31 cellular contexts compared by ENCODE assay signal in the genomic region with DNA sequence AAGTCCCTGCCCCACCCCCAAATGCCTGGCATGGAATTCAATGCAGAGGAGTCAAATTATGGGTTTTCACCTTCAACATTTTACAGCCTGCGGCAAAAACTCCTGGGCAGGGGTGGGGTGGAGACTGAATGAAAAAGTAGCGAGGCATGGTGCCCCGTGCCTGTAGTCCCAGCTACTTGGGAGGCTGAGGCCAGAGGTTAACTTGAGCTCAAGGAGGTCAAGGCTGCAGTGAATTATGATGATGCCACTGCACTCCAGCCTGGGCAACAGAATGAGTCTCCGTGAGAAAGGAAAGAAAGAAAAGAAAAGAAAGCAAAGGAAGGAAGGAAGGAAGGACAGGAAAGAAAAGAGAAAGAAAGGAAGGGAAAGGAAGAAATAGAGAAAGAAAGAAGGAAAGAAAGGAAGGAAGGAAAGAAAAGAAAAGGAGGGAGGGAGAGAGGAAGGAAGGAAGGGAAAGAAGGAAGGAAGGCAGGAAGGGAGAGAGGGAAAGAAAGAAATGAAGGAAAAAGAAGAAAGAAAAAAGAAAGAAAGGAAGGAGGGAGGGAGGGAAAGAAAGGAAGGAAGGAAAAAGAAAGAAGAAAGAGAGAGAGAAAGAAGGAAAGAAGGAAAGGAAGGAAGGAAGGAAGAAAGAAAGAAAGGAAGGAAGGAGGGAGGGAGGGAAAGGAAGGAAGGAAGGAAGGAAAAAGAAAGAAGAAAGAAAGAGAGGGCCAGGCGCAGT. TPM values are rescaled to one million over a fixed set of nuclear protein-coding genes. Genes with fewer than 3 reads are reported as not detected.
"Had no signal": no experiment of that assay in that cellular context is flagged by ENCODE, and none has a peak within 500 bp of the region (broad histone marks: within the 10 kb centered on the region; RNA-seq: fewer than 3 reads in every experiment).

No MANE protein-coding gene starts in this region.

- ATAC-seq: activated CD4-positive, alpha-beta T cell treated with anti-CD3 and anti-CD28 coated beads for 36 hours; activated T-helper 17 cell treated with anti-CD3 and anti-CD28 coated beads, Interleukin-2, amount 50 U/mL, for 72 hours; Panc1 had no signal

- H3K36me3 Mint-ChIP-seq: activated naive CD8-positive, alpha-beta T cell had no signal

- H3K9me3 Mint-ChIP-seq: activated CD4-positive, alpha-beta memory T cell treated with anti-CD3 and anti-CD28 coated beads, Interleukin-2, amount 10 ng/mL, durations not matched to agents 7 days and 5 days; activated naive CD4-positive, alpha-beta T cell treated with anti-CD3 and anti-CD28 coated beads for 36 hours had no signal

- H3K4me3 Mint-ChIP-seq: activated CD4-positive, alpha-beta memory T cell treated with anti-CD3 and anti-CD28 coated beads, Interleukin-2, amount 10 ng/mL, durations not matched to agents 7 days and 5 days; activated CD4-positive, alpha-beta T cell treated with anti-CD3 and anti-CD28 coated beads for 36 hours; activated naive CD4-positive, alpha-beta T cell treated with anti-CD3 and anti-CD28 coated beads for 36 hours; activated naive CD8-positive, alpha-beta T cell; activated T-helper 17 cell treated with anti-CD3 and anti-CD28 coated beads, Interleukin-2, amount 50 U/mL, for 72 hours had no signal

- DNase-seq: activated CD4-positive, alpha-beta memory T cell treated with anti-CD3 and anti-CD28 coated beads, Interleukin-2, amount 10 ng/mL, durations not matched to agents 7 days and 5 days; activated CD4-positive, alpha-beta T cell treated with anti-CD3 and anti-CD28 coated beads for 36 hours; activated CD4-positive, alpha-beta T cell treated with anti-CD3 and anti-CD28 coated beads, Interleukin-2, amount 50 U/mL, for 1 hour; activated gamma-delta T cell; activated naive CD4-positive, alpha-beta T cell treated with anti-CD3 and anti-CD28 coated beads for 36 hours; activated T-cell treated with anti-CD3 and anti-CD28 coated beads for 4 hours; activated T-cell treated with anti-CD3 and anti-CD28 coated beads, Interleukin-2, amount 50 U/mL, for 48 hours; brain microvascular endothelial cell; Kasumi-1; MV-4-11; NCI-H1105; NCI-H1436; NCI-H1694 treated with DMSO at 0.1 percent for 48 hours; NCI-H2029 treated with DMSO at 0.1 percent for 48 hours; NCI-H446 treated with DMSO at 0.1 percent for 48 hours; NCI-H524 treated with DMSO at 0.1 percent for 48 hours; NCI-H774; NK-92 treated with Interleukin-12 subunit alpha and Interleukin-12 subunit beta, amount 100 ng/mL, for 24 hours; OCI-M1; Right ventricle myocardium superior; RPMI8226; SJCRH30; SK-N-SH; T-helper 1 cell had no signal

- H3K27ac Mint-ChIP-seq: activated CD4-positive, alpha-beta memory T cell treated with anti-CD3 and anti-CD28 coated beads, Interleukin-2, amount 10 ng/mL, durations not matched to agents 7 days and 5 days; activated CD4-positive, alpha-beta T cell treated with anti-CD3 and anti-CD28 coated beads for 36 hours; activated naive CD4-positive, alpha-beta T cell treated with anti-CD3 and anti-CD28 coated beads for 36 hours; activated naive CD8-positive, alpha-beta T cell; activated T-helper 17 cell treated with anti-CD3 and anti-CD28 coated beads, Interleukin-2, amount 50 U/mL, for 72 hours had no signal

RNA-seq across cellular contexts. Expression of a gene that starts 11.1 kb away (rescaled TPM):
- total RNA-seq: cardiac muscle cell; M059J; Right ventricle myocardium superior; T-helper 2 cell treated with Interferon-gamma antibody and Interleukin-4, amounts not matched to agents 100 ng/mL and 5 ng/mL, for 36 hours had no signal

RNA-seq across cellular contexts. Expression of a gene that starts 45.1 kb away (rescaled TPM):
- total RNA-seq: Right ventricle myocardium superior had no signal

RNA-seq across cellular contexts. Expression of a gene that starts 54.0 kb away (rescaled TPM):
- total RNA-seq: activated CD4-positive, alpha-beta memory T cell treated with anti-CD3 and anti-CD28 coated beads, Interleukin-2, amount 10 ng/mL, durations not matched to agents 7 days and 5 days; activated CD4-positive, alpha-beta T cell treated with anti-CD3 and anti-CD28 coated beads for 36 hours; activated CD8-positive, alpha-beta memory T cell treated with anti-CD3 and anti-CD28 coated beads for 36 hours; activated naive CD4-positive, alpha-beta T cell treated with anti-CD3 and anti-CD28 coated beads for 36 hours; activated T-helper 17 cell treated with anti-CD3 and anti-CD28 coated beads, Interleukin-2, amount 50 U/mL, for 72 hours; M059J; SJCRH30; T-helper 2 cell treated with Interferon-gamma antibody and Interleukin-4, amounts not matched to agents 100 ng/mL and 5 ng/mL, for 36 hours had no signal
